Comparison of ENCODE assay signal across 8 cellular contexts in genomic region chr1:211938473-211939080, GRCh38.
A peak's percentile ranks its signal among the peaks of the same experiment; 100 is the strongest.
DNase-seq lines count a peak whose midpoint lies in the region; ATAC-seq and TF ChIP-seq lines count a peak whose summit lies in the region.

No MANE protein-coding gene starts in this region.

- CTCF ChIA-PET in HEK293 (lab: Yijun Ruan, JAX) = interaction anchor here (0.5 to 1.4 kb wide), 4 partner anchors 8 to 258 kb away, joined by 3 to 4 read pairs (median 3); no protein-coding TSS in a partner anchor
- CTCF ChIA-PET in activated CD8-positive, alpha-beta T cell treated with anti-CD3 and anti-CD28 coated beads for 36 hours (lab: Charles Lee) = interaction anchor here (1.3 to 2.9 kb wide), 3 partner anchors 97 to 256 kb away, joined by 3 to 17 read pairs (median 10); partner anchors contain the start of genes DTL and INTS7

- peak overlapping the region; percentile 37 for H3K27ac Mint-ChIP-seq in activated CD8-positive, alpha-beta T cell treated with anti-CD3 and anti-CD28 coated beads for 36 hours

- H3K9me3 ChIP-seq in HEK293 (ENCODE audit: control insufficient read depth, insufficient read depth, low read depth, low read length) (no peaks in the 10 kb centered on the region), mononuclear cell (ENCODE audit: low read depth, low read length) (no peaks in the 10 kb centered on the region)

- peaks cover 59% of the 10 kb centered on the region for H3K4me1 Mint-ChIP-seq in activated CD8-positive, alpha-beta T cell treated with anti-CD3 and anti-CD28 coated beads for 36 hours (ENCODE audit: low read depth)

- no peaks in the 10 kb centered on the region for H3K4me1 ChIP-seq in HEK293 (ENCODE audit: control insufficient read depth, insufficient read depth, low read length)
- peaks cover 34% of the 10 kb centered on the region for H3K4me1 ChIP-seq in mononuclear cell (ENCODE audit: insufficient read depth, low read length)

- no peak overlapping the region for H3K27ac ChIP-seq in HEK293 (ENCODE audit: extremely low read depth, low read depth, low read length)

- TF ChIP-seq CTCF in GM12864 (IDR thresholded peaks at IDR 0.05; ENCODE audit: low read depth, low read length, missing control alignments) (no peak), HEK293 (tag by site-specific recombination; IDR thresholded peaks at IDR 0.05) (no peak)
- TF ChIP-seq CTCF in activated CD8-positive, alpha-beta T cell treated with anti-CD3 and anti-CD28 coated beads for 36 hours (IDR thresholded peaks at IDR 0.05) = no peak

- peaks cover 15% of the 10 kb centered on the region for H3K36me3 Mint-ChIP-seq in activated CD8-positive, alpha-beta T cell treated with anti-CD3 and anti-CD28 coated beads for 36 hours (ENCODE audit: low read depth)

- POLR2A ChIA-PET in HEK293 (lab: Yijun Ruan, JAX) = no interaction called here
- POLR2A ChIA-PET in activated CD8-positive, alpha-beta T cell treated with anti-CD3 and anti-CD28 coated beads for 36 hours (lab: Charles Lee) = interaction anchor here (1.2 to 1.9 kb wide), 2 partner anchors 66 to 105 kb away, joined by 3 to 7 read pairs; no protein-coding TSS in a partner anchor

- H3K4me3 Mint-ChIP-seq in activated CD8-positive, alpha-beta T cell treated with anti-CD3 and anti-CD28 coated beads for 36 hours = peak overlapping the region; percentile 34

- H3K4me3 ChIP-seq in GM12864 (ENCODE audit: low read depth, low read length) (no peak overlapping the region), HEK293 (ENCODE audit: low read depth, low read length) (no peak overlapping the region), mononuclear cell (ENCODE audit: low read length) (peak overlapping the region; percentile 0)

- intact Hi-C loops in activated CD8-positive, alpha-beta T cell treated with anti-CD3 and anti-CD28 coated beads for 36 hours (cut with micrococcal nuclease) = loop anchor here (2.0 to 10.0 kb wide), 3 partner anchors 96 to 244 kb away; partner anchors contain the start of genes DTL and INTS7

- H3K27me3 Mint-ChIP-seq in activated CD8-positive, alpha-beta T cell treated with anti-CD3 and anti-CD28 coated beads for 36 hours = no peaks in the 10 kb centered on the region

- DNase-seq in GM12864 (ENCODE audit: low read depth) (peak; percentile 57), middle frontal gyrus (ENCODE audit: extremely low spot score, low spot score) (no peak), DMS53 treated with DMSO at 0.1 percent for 48 hours (lab: John Stamatoyannopoulos, UW; ENCODE audit: unreplicated experiment) (no peak), mucosa of gallbladder (ENCODE audit: low spot score) (no peak)
- DNase-seq in activated CD8-positive, alpha-beta T cell treated with anti-CD3 and anti-CD28 coated beads for 36 hours = no peak
- DNase-seq in stimulated activated CD4-positive, alpha-beta T cell treated with anti-CD3 and anti-CD28 coated beads, Interleukin-15, amount 100 ng/mL, for 24 hours = no peak

- H3K36me3 ChIP-seq in HEK293 (ENCODE audit: control insufficient read depth in 2 of 2, insufficient read depth in 1 of 2, low read length in 2 of 2) = peaks cover 2 to 29% of the 10 kb centered on the region in 2 experiments

- H3K9me3 Mint-ChIP-seq in activated CD8-positive, alpha-beta T cell treated with anti-CD3 and anti-CD28 coated beads for 36 hours = no peaks in the 10 kb centered on the region

- no peak for ATAC-seq in activated CD8-positive, alpha-beta T cell treated with anti-CD3 and anti-CD28 coated beads for 36 hours

- no peaks in the 10 kb centered on the region for H3K27me3 ChIP-seq in mononuclear cell (ENCODE audit: insufficient read depth, low read length)

TF ChIP-seq in HEK293, 187 proteins besides CTCF, POLR2A, EP300 and RAD21:
- TF ChIP-seq PRDM1 (tag by site-specific recombination; IDR thresholded peaks at IDR 0.05) (peak; percentile 52; the same call in 1 of the 2 replicates), ZFP37 (tag by site-specific recombination; IDR thresholded peaks at IDR 0.05) (no peak)
